In genomic region chr1:110390096-110390495, GRCh38 we compare ENCODE assay signal across 1 cellular context.
TF ChIP-seq lines count a peak whose summit lies in the region.

No MANE protein-coding gene starts in this region.

TF ChIP-seq in WTC11, 78 proteins besides CTCF, POLR2A, EP300 and RAD21 (continued from another document):
- TF ChIP-seq, protein P1, sequence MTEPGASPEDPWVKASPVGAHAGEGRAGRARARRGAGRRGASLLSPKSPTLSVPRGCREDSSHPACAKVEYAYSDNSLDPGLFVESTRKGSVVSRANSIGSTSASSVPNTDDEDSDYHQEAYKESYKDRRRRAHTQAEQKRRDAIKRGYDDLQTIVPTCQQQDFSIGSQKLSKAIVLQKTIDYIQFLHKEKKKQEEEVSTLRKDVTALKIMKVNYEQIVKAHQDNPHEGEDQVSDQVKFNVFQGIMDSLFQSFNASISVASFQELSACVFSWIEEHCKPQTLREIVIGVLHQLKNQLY (CRISPR knock-in tag; IDR thresholded peaks at IDR 0.05) = no peak
- TF ChIP-seq E2F4 (CRISPR knock-in tag; IDR thresholded peaks at IDR 0.05; ENCODE audit: borderline replicate concordance, low read depth) = no peak
- no peak for TF ChIP-seq FOXP1 (CRISPR knock-in tag; IDR thresholded peaks at IDR 0.05; ENCODE audit: borderline replicate concordance)
- no peak for TF ChIP-seq FOXJ3 (CRISPR knock-in tag; IDR thresholded peaks at IDR 0.05; ENCODE audit: borderline replicate concordance)
- TF ChIP-seq ZNF232 (CRISPR knock-in tag; IDR thresholded peaks at IDR 0.05) = no peak
- no peak for TF ChIP-seq ERG (CRISPR knock-in tag; IDR thresholded peaks at IDR 0.05)
